Comparison of ENCODE assay signal across 2 cellular contexts in the genomic region with DNA sequence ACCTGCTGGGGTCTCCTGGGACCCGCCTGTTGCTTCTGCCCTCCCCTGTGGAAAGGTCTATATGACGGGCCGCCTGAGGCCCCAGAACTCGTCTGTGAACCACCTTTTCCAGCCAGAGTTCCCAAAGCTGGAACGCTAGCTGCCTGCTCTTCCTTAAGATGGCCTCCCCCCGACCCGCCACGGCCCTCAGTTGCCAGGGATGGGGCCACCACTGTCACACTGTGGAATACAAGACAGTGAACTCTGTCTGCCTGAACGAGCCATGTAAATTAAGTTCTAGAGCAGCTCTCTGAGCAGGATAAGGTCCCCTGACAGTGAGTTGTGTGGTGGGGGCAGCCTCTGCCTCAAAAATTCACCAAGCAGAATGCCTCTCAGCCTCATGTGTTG.
TF ChIP-seq lines count a peak whose summit lies in the region.

No MANE protein-coding gene starts in this region.

TF ChIP-seq in HCT116, 20 proteins besides CTCF, POLR2A, EP300 and RAD21:
- TF ChIP-seq, protein P1, sequence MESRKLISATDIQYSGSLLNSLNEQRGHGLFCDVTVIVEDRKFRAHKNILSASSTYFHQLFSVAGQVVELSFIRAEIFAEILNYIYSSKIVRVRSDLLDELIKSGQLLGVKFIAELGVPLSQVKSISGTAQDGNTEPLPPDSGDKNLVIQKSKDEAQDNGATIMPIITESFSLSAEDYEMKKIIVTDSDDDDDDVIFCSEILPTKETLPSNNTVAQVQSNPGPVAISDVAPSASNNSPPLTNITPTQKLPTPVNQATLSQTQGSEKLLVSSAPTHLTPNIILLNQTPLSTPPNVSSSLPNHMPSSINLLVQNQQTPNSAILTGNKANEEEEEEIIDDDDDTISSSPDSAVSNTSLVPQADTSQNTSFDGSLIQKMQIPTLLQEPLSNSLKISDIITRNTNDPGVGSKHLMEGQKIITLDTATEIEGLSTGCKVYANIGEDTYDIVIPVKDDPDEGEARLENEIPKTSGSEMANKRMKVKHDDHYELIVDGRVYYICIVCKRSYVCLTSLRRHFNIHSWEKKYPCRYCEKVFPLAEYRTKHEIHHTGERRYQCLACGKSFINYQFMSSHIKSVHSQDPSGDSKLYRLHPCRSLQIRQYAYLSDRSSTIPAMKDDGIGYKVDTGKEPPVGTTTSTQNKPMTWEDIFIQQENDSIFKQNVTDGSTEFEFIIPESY (IDR thresholded peaks at IDR 0.05; ENCODE audit: extremely low read depth, insufficient replicate concordance, low read length): no peak
TF ChIP-seq in HCT116: peak in this region for 0.

TF ChIP-seq in endothelial cell of umbilical vein, 7 proteins besides CTCF, POLR2A, EP300 and RAD21:
- TF ChIP-seq, protein P2, sequence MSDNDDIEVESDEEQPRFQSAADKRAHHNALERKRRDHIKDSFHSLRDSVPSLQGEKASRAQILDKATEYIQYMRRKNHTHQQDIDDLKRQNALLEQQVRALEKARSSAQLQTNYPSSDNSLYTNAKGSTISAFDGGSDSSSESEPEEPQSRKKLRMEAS (IDR thresholded peaks at IDR 0.05; ENCODE audit: insufficient read depth, insufficient read length): no peak
- no peak for TF ChIP-seq POLR2AphosphoS5 (IDR thresholded peaks at IDR 0.05; ENCODE audit: insufficient read depth, low read depth, low read length)
- TF ChIP-seq GATA2 (IDR thresholded peaks at IDR 0.05; ENCODE audit: insufficient read depth, insufficient read length, low read depth, low read length): no peak
- TF ChIP-seq FOS (IDR thresholded peaks at IDR 0.05; ENCODE audit: borderline replicate concordance, insufficient read depth, low read length): no peak
- TF ChIP-seq MYC (IDR thresholded peaks at IDR 0.05; ENCODE audit: low read depth, low read length): no peak
- TF ChIP-seq EZH2 (IDR thresholded peaks at IDR 0.05; ENCODE audit: borderline replicate concordance, low read depth, low read length, severe bottlenecking): no peak
- no peak for TF ChIP-seq JUN (IDR thresholded peaks at IDR 0.05; ENCODE audit: borderline replicate concordance, insufficient read depth, insufficient read length, low read depth)
